17 cellular contexts compared by ENCODE assay signal in genomic region chr5:135069895-135070657, GRCh38. TPM values are rescaled to one million over a fixed set of nuclear protein-coding genes. Genes with fewer than 3 reads are reported as not detected.
DNase-seq lines count a peak whose midpoint lies in the region; ATAC-seq, FAIRE-seq and TF ChIP-seq lines count a peak whose summit lies in the region.
"Had no signal": no experiment of that assay in that cellular context is flagged by ENCODE, and none has a peak within 500 bp of the region (broad histone marks: within the 10 kb centered on the region; RNA-seq: fewer than 3 reads in every experiment).

No MANE protein-coding gene starts in this region.

- no TSS peak for BruUV-seq in K562 (replicated peaks; lab: Mats Ljungman, UMichigan)

- no peak for TF ChIP-seq RAD21 in K562 (CRISPR knock-in tag; conservative IDR thresholded peaks at IDR 0.05 in 1 of 2, IDR thresholded peaks at IDR 0.05 in 1 of 2)

- H3K9ac ChIP-seq in DND-41 (ENCODE audit: low read depth, low read length) (no peak overlapping the region), K562 (ENCODE audit: insufficient read depth in 1 of 2, low read depth in 2 of 2, low read length in 2 of 2) (no peak overlapping the region)

- H4K20me1 ChIP-seq in DND-41 (ENCODE audit: insufficient read depth, low read length) (no peaks in the 10 kb centered on the region), K562 (replicated peaks; ENCODE audit: control insufficient read depth, insufficient read depth, low read length) (no peaks in the 10 kb centered on the region; the same call in 1 of the 2 replicates), osteoblast (ENCODE audit: insufficient read depth, low read length) (no peaks in the 10 kb centered on the region)

- H3K4me1 ChIP-seq in DND-41 (ENCODE audit: insufficient read depth, low read length), result no peaks in the 10 kb centered on the region
- peaks cover 0 to 12% of the 10 kb centered on the region in 2 experiments; a peak in 3 of 5 replicates for H3K4me1 ChIP-seq in K562 (replicated peaks in 1 of 2; ENCODE audit: control insufficient read depth in 2 of 2, insufficient read depth in 2 of 2, low read length in 2 of 2)
- peaks cover 10% of the 10 kb centered on the region for H3K4me1 ChIP-seq in osteoblast (ENCODE audit: insufficient read depth, low read length)
- H3K4me1 ChIP-seq in SJCRH30, result peaks cover 13% of the 10 kb centered on the region

- no peaks in the 10 kb centered on the region for H3K36me3 ChIP-seq in DND-41 (ENCODE audit: insufficient read depth, low read length)
- H3K36me3 ChIP-seq in K562 (ENCODE audit: control insufficient read depth, insufficient read depth, low read length), result no peaks in the 10 kb centered on the region
- no peaks in the 10 kb centered on the region for H3K36me3 ChIP-seq in osteoblast (ENCODE audit: insufficient read depth, low read length)
- no peaks in the 10 kb centered on the region for H3K36me3 ChIP-seq in SJCRH30

- FAIRE-seq in K562 (lab: Jason Lieb, UNC), result no peak

- H3K27ac ChIP-seq in DND-41 (ENCODE audit: low read length) (no peak overlapping the region), K562 (ENCODE audit: extremely low read depth, low read depth, low read length) (no peak overlapping the region), osteoblast (ENCODE audit: low read depth, low read length) (no peak overlapping the region), SJCRH30 (no peak overlapping the region)
- H3K27ac ChIP-seq: RWPE1, SK-N-MC had no signal

- H3K9me1 ChIP-seq in K562 (ENCODE audit: control insufficient read depth, insufficient read depth, low read length), result no peaks in the 10 kb centered on the region

- TF ChIP-seq CTCF in DND-41 (IDR thresholded peaks at IDR 0.05; ENCODE audit: borderline replicate concordance, extremely low read depth, low read length, poor library complexity, severe bottlenecking), result no peak
- no peak for TF ChIP-seq CTCF in NB4 (IDR thresholded peaks at IDR 0.05; ENCODE audit: low read depth, low read length)
- no peak for TF ChIP-seq CTCF in K562 (IDR thresholded peaks at IDR 0.05 in 2 of 3, conservative IDR thresholded peaks at IDR 0.05 in 1 of 3; ENCODE audit: insufficient read depth in 2 of 3, low read depth in 1 of 3, low read length in 3 of 3)
- TF ChIP-seq CTCF in osteoblast (IDR thresholded peaks at IDR 0.05; ENCODE audit: extremely low read depth, low read depth, low read length), result no peak

- ATAC-seq in DND-41 (ENCODE audit: insufficient read depth, low read depth) (peak; percentile 22; the same call in 1 of the 3 replicates), K562 (peak; percentile 33), GM18873 (IDR thresholded peaks at IDR 0.05; ENCODE audit: low FRiP score, unreplicated experiment) (no peak)
- ATAC-seq: HCT116 had no signal

- 49% methylated on average over 19 of the region's 19 CpGs for WGBS in K562 (ENCODE audit: insufficient coverage, low coverage, missing lambda C conversion rate)

- intact Hi-C loops in K562 (cut with micrococcal nuclease), result no loop called here

- POLR2A ChIA-PET in K562 (lab: Yijun Ruan, JAX), result interaction anchor here (0.7 to 4.8 kb wide), 3 partner anchors 8 to 128 kb away, joined by 3 to 19 read pairs (median 8); no protein-coding TSS in a partner anchor

- CTCF ChIA-PET in K562 (lab: Yijun Ruan, JAX; ENCODE audit: low intra/inter-chr PET ratio), result no interaction called here

- in situ Hi-C loops in K562 (cut with MboI), result no loop called here

- H3K9me3 ChIP-seq in DND-41 (ENCODE audit: insufficient read depth, low read length, severe bottlenecking), result no peaks in the 10 kb centered on the region
- H3K9me3 ChIP-seq in K562 (replicated peaks; ENCODE audit: control insufficient read depth, insufficient read depth, low read depth, low read length), result no peaks in the 10 kb centered on the region
- no peaks in the 10 kb centered on the region for H3K9me3 ChIP-seq in osteoblast (ENCODE audit: low read depth, low read length)
- H3K9me3 ChIP-seq in SJCRH30 (replicated peaks), result no peaks in the 10 kb centered on the region

- H2AFZ ChIP-seq in DND-41 (ENCODE audit: low read depth, low read length) (no peak overlapping the region), K562 (ENCODE audit: low read depth, low read length) (no peak overlapping the region), osteoblast (ENCODE audit: low read length) (no peak overlapping the region)

- no peak for DNase-seq in DND-41
- DNase-seq in NB4 (ENCODE audit: low read depth), result peak; percentile 28
- DNase-seq in K562 (ENCODE audit: extremely low read depth in 1 of 4, low spot score in 3 of 4), result no peak
- peak; percentile 42 for DNase-seq in osteoblast (ENCODE audit: insufficient read length, low spot score, missing footprints)
- DNase-seq in SJCRH30, result no peak
- no peak for DNase-seq in SK-N-DZ (ENCODE audit: low spot score)
- DNase-seq: ACHN; AML-193; CD4-positive, alpha-beta T cell; DMS53; NCI-H1092 treated with DMSO at 0.1 percent for 48 hours; NCI-H345; NCI-H526 had no signal

- H3K4me3 ChIP-seq in DND-41 (ENCODE audit: low read depth in 1 of 2, low read length in 2 of 2) (no peak overlapping the region), NB4 (ENCODE audit: low read depth, low read length) (no peak overlapping the region), K562 (no peak overlapping the region), osteoblast (ENCODE audit: insufficient read depth, low read length) (no peak overlapping the region), SJCRH30 (no peak overlapping the region)
- H3K4me3 ChIP-seq: SK-N-MC had no signal

- H3K4me2 ChIP-seq in DND-41 (ENCODE audit: insufficient read depth, low read length) (no peak overlapping the region), K562 (ENCODE audit: insufficient read depth, low read length) (no peak overlapping the region), osteoblast (ENCODE audit: insufficient read depth, low read length) (no peak overlapping the region)

- TF ChIP-seq POLR2A in NB4 (IDR thresholded peaks at IDR 0.05; ENCODE audit: extremely low read depth, insufficient read length) (no peak), K562 (conservative IDR thresholded peaks at IDR 0.05) (no peak)

- H3K79me2 ChIP-seq in DND-41 (ENCODE audit: insufficient read depth, low read length), result no peaks in the 10 kb centered on the region
- H3K79me2 ChIP-seq in K562 (ENCODE audit: control insufficient read depth, insufficient read depth, low read length), result no peaks in the 10 kb centered on the region
- no peaks in the 10 kb centered on the region for H3K79me2 ChIP-seq in osteoblast (ENCODE audit: insufficient read depth, low read length)

- peaks cover 4% of the 10 kb centered on the region for H3K27me3 ChIP-seq in DND-41 (ENCODE audit: insufficient read depth, low read length, poor library complexity)
- H3K27me3 ChIP-seq in K562 (ENCODE audit: control insufficient read depth in 2 of 2, insufficient read depth in 2 of 2, low read length in 2 of 2), result no peaks in the 10 kb centered on the region
- H3K27me3 ChIP-seq in osteoblast (ENCODE audit: insufficient read depth, low read length), result no peaks in the 10 kb centered on the region
- no peaks in the 10 kb centered on the region for H3K27me3 ChIP-seq in SJCRH30

- no peak for TF ChIP-seq EP300 in K562 (IDR thresholded peaks at IDR 0.05; ENCODE audit: low read length)

TF ChIP-seq in K562, 482 proteins besides CTCF, POLR2A, EP300 and RAD21:
- TF ChIP-seq NR0B1 (IDR thresholded peaks at IDR 0.05; ENCODE audit: partially characterized antibody) (no peak), SPI1 (IDR thresholded peaks at IDR 0.05; ENCODE audit: borderline replicate concordance, low read depth, low read length) (peak; percentile 64)

RNA-seq across cellular contexts. Expression of gene PITX1, which starts 36.0 kb away (rescaled TPM):
- 10.2 and 35.6 TPM in 2 replicates for total RNA-seq in K562 (2011; cell fraction: chromatin; rRNA removed; ENCODE audit: low replicate concordance)
- total RNA-seq in K562 (2011; cell fraction: nucleolus; rRNA removed), result 39.9 and 42.6 TPM in 2 replicates
- 19.5 and 26.3 TPM in 2 replicates for total RNA-seq in K562 (2011; cell fraction: nucleoplasm; rRNA removed)
- total RNA-seq in K562 (2014; rRNA removed) (59.8 and 73.9 TPM in 2 replicates), K562 (2014; rRNA removed; fragmentation: Illumina TruSeq; extraction: Trizol) (2.3 and 3.1 TPM in 2 replicates), K562 (2015; rRNA removed; fragmentation: Illumina TruSeq; extraction: Trizol) (24.9 and 25.3 TPM in 2 replicates), K562 (2021) (88.2 and 90.4 TPM in 2 replicates), osteoblast (8.3 and 9.8 TPM in 2 replicates)
- polyA plus RNA-seq in K562 (2011; rRNA removed) (30.8 and 50.1 TPM in 2 replicates), K562 (2014; fragmentation: Illumina TruSeq; extraction: Trizol) (7.4 and 35.6 TPM in 2 replicates), K562 (2014; fragmentation: Nextera tagmentation; extraction: Ambion mirVana) (under 1 TPM; 0.13 to 0.17 TPM), K562 (2014; rRNA removed) (58.7 and 64.6 TPM in 2 replicates)
- polyA plus RNA-seq in K562 (2011; cell fraction: cytosol; rRNA removed), result 91.0 and 189 TPM in 2 replicates
- 68.1 and 94.4 TPM in 2 replicates for polyA plus RNA-seq in K562 (2011; cell fraction: nucleus; rRNA removed)
- 34.0 and 38.0 TPM in 2 replicates for polyA plus RNA-seq in K562 (2012)
- polyA minus RNA-seq in K562 (2011; rRNA and poly(A)+ RNA removed), result 12.0 and 21.7 TPM in 2 replicates
- 56.3 and 80.4 TPM in 2 replicates for polyA minus RNA-seq in K562 (2011; cell fraction: cytosol; rRNA and poly(A)+ RNA removed)
- 21.8 and 31.4 TPM in 2 replicates for polyA minus RNA-seq in K562 (2011; cell fraction: nucleus; rRNA and poly(A)+ RNA removed)
- 37.8 and 38.5 TPM in 2 replicates for total RNA-seq in SJCRH30 (2014; rRNA removed; shearing (Covaris generic))
- 0.50 and 0.53 TPM in 2 replicates for polyA plus RNA-seq in SK-N-DZ (2014; cell fraction: cytosol; rRNA removed)
- polyA plus RNA-seq in SK-N-DZ (2014; cell fraction: nucleus; rRNA removed), result 0.32 and 1.2 TPM in 2 replicates
- total RNA-seq: CD4-positive, alpha-beta T cell had no signal

Comparison
In these comparisons a context has a peak if more than half of its experiments do, and no peak if none do; other contexts are left out.
1. DNase-seq: peak in NB4 (single experiment) and osteoblast (single experiment); none in DND-41 (single experiment), K562 (0 of 4), SJCRH30 (0 of 2) and SK-N-DZ (single experiment).